Comparison of ENCODE assay signal across 12 cellular contexts in the genomic region with DNA sequence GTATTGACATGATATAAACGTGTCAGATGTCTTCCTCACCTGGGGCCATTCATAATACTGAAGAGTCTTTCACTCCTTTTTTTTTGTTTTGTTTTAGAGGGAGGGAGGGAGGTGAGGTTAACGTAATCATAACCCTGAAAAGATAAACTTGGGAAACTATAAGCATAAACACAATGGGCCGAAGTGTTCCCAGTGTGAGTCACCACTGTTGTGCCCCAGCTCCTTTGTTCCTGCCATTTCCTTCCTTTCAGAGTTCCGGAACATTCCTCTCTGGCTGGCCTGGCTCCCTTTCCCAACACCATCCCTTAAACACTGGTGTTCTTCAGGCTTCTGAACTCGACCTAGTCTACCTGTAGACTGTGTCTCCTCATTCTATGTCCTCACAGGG. TPM values are rescaled to one million over a fixed set of nuclear protein-coding genes. Genes with fewer than 3 reads are reported as not detected.
A peak's percentile ranks its signal among the peaks of the same experiment; 100 is the strongest.
DNase-seq lines count a peak whose midpoint lies in the region; ATAC-seq, FAIRE-seq and TF ChIP-seq lines count a peak whose summit lies in the region.
"Had no signal": no experiment of that assay in that cellular context is flagged by ENCODE, and none has a peak within 500 bp of the region (broad histone marks: within the 10 kb centered on the region; RNA-seq: fewer than 3 reads in every experiment).

No MANE protein-coding gene starts in this region.

- H3K4me2 ChIP-seq in H1 (ENCODE audit: insufficient read depth in 1 of 2, low read depth in 2 of 2, low read length in 2 of 2): peak overlapping the region in 1 of 2 experiments; percentile 1; a peak in 1 of 4 replicates

- no peak overlapping the region for H3K4me3 Mint-ChIP-seq in T-cell
- H3K4me3 Mint-ChIP-seq in CD4-positive, alpha-beta memory T cell: no peak overlapping the region
- H3K4me3 Mint-ChIP-seq: dendritic cell treated with granulocyte-macrophage colony-stimulating factor and Interleukin-4, amounts not matched to agents 40 ng/mL and 50 ng/mL, for 4 days; neural crest cell had no signal

- POLR2A ChIA-PET in H1 (lab: Charles Lee; ENCODE audit: partially characterized antibody): no interaction called here
- POLR2A ChIA-PET in T-cell (lab: Charles Lee): no interaction called here
- POLR2A ChIA-PET in CD4-positive, alpha-beta memory T cell (lab: Charles Lee; ENCODE audit: partially characterized antibody): no interaction called here

- H3K4ac ChIP-seq in H1 (replicated peaks; ENCODE audit: insufficient read length, low read depth, low read length): no peak overlapping the region

- H3K14ac ChIP-seq in H1 (ENCODE audit: insufficient read length): no peak overlapping the region

- peak overlapping the region; percentile 4 for H2BK120ac ChIP-seq in H1 (replicated peaks; ENCODE audit: low read depth, low read length)

- H3K79me1 ChIP-seq in H1 (ENCODE audit: low read depth, low read length): no peaks in the 10 kb centered on the region

- H3K4me1 Mint-ChIP-seq in T-cell: no peaks in the 10 kb centered on the region
- H3K4me1 Mint-ChIP-seq in CD4-positive, alpha-beta memory T cell: peaks cover 0 to 2% (median under 1%) of the 10 kb centered on the region in 4 donors

- no peak overlapping the region for H2BK15ac ChIP-seq in H1 (ENCODE audit: low read length)

- peak overlapping the region; percentile 86; the same call in 1 of the 2 replicates for H2BK20ac ChIP-seq in H1 (ENCODE audit: low read length)

- no peaks in the 10 kb centered on the region for H3K27me3 Mint-ChIP-seq in T-cell
- H3K27me3 Mint-ChIP-seq in CD4-positive, alpha-beta memory T cell: peaks cover 4 to 9% of the 10 kb centered on the region in 2 donors
- H3K27me3 Mint-ChIP-seq: dendritic cell treated with granulocyte-macrophage colony-stimulating factor and Interleukin-4, amounts not matched to agents 40 ng/mL and 50 ng/mL, for 4 days had no signal

- no peaks in the 10 kb centered on the region for H4K20me1 ChIP-seq in H1 (replicated peaks in 1 of 2; ENCODE audit: control insufficient read depth in 1 of 2, insufficient read depth in 2 of 2, low read length in 2 of 2)

- no peak for TF ChIP-seq EP300 in H1 (IDR thresholded peaks at IDR 0.05; ENCODE audit: borderline replicate concordance in 1 of 2, low read depth in 2 of 2, low read length in 2 of 2)

- intact Hi-C loops in CD4-positive, alpha-beta memory T cell (cut with micrococcal nuclease): no loop called here

- H2AFZ ChIP-seq in ACC112 (ENCODE audit: low read length, unreplicated experiment) (no peak overlapping the region), H1 (ENCODE audit: low read length) (no peak overlapping the region)

- H4K5ac ChIP-seq in H1 (ENCODE audit: insufficient read length, low read depth, low read length): no peak overlapping the region

- no peaks in the 10 kb centered on the region for H3K36me3 ChIP-seq in ACC112 (ENCODE audit: insufficient read depth, low read length)
- no peaks in the 10 kb centered on the region for H3K36me3 ChIP-seq in H1 (ENCODE audit: control insufficient read depth in 2 of 4, insufficient read depth in 4 of 4, low read length in 3 of 4)
- H3K36me3 ChIP-seq in CD4-positive, alpha-beta memory T cell (ENCODE audit: insufficient read depth, low read length): no peaks in the 10 kb centered on the region

- no peak for FAIRE-seq in H1 (lab: Jason Lieb, UNC)
- FAIRE-seq: RCC 7860 had no signal

- no peaks in the 10 kb centered on the region for H3K9me3 ChIP-seq in H1 (ENCODE audit: insufficient read depth in 2 of 2, low read depth in 1 of 2, low read length in 1 of 2)
- no peaks in the 10 kb centered on the region for H3K9me3 ChIP-seq in CD4-positive, alpha-beta memory T cell (ENCODE audit: control insufficient read depth in 1 of 2, low read length in 2 of 2)

- H2AK5ac ChIP-seq in H1 (ENCODE audit: low read depth, low read length): no peak overlapping the region

- DNase-seq in LoVo (ENCODE audit: low spot score) (peak; percentile 30), H1 (ENCODE audit: low read depth in 1 of 2, low spot score in 2 of 2) (no peak), medulla oblongata (ENCODE audit: extremely low spot score) (peak; percentile 62), T-cell (no peak), cerebellar cortex (ENCODE audit: low spot score) (no peak), NCI-H128 (lab: John Stamatoyannopoulos, UW; ENCODE audit: unreplicated experiment) (no peak)
- no peak for DNase-seq in CD4-positive, alpha-beta memory T cell

- H3K27me3 ChIP-seq in ACC112 (ENCODE audit: insufficient read depth, low read length) (no peaks in the 10 kb centered on the region), H1 (replicated peaks in 1 of 4; ENCODE audit: control insufficient read depth in 3 of 4, extremely low read depth in 1 of 4, insufficient read depth in 3 of 4, low read length in 3 of 4) (no peaks in the 10 kb centered on the region)
- no peaks in the 10 kb centered on the region for H3K27me3 ChIP-seq in CD4-positive, alpha-beta memory T cell (ENCODE audit: insufficient read depth, low read length)

- H2BK12ac ChIP-seq in H1 (ENCODE audit: low read depth, low read length): peak overlapping the region; percentile 65

- H3K27ac Mint-ChIP-seq in T-cell: no peak overlapping the region
- no peak overlapping the region for H3K27ac Mint-ChIP-seq in CD4-positive, alpha-beta memory T cell
- H3K27ac Mint-ChIP-seq: dendritic cell treated with granulocyte-macrophage colony-stimulating factor and Interleukin-4, amounts not matched to agents 40 ng/mL and 50 ng/mL, for 4 days had no signal

- H3K23ac ChIP-seq in H1 (ENCODE audit: insufficient read length): no peak overlapping the region

- WGBS in H1 (ENCODE audit: extremely low coverage in 1 of 2, insufficient coverage in 1 of 2, insufficient read length in 1 of 2, insufficient replicate concordance in 2 of 2, low coverage in 1 of 2, low lambda C conversion rate in 2 of 2, missing lambda C conversion rate in 1 of 2), 2 experiments: 37% methylated on average over 5 of the region's 5 CpGs; no CpG with 5 or more reads in 1 of the 2 experiments

- H3K9ac ChIP-seq in H1 (replicated peaks in 1 of 4; ENCODE audit: extremely low read depth in 1 of 4, low read depth in 3 of 4, low read length in 3 of 4): no peak overlapping the region

- H3K4me1 ChIP-seq in ACC112 (ENCODE audit: control insufficient read depth, insufficient read depth, low read length, unreplicated experiment): peaks cover 48% of the 10 kb centered on the region
- H3K4me1 ChIP-seq in H1 (replicated peaks in 1 of 4; ENCODE audit: control insufficient read depth in 3 of 4, insufficient read depth in 4 of 4, low read length in 3 of 4): peaks cover 0 to 3% (median 3%) of the 10 kb centered on the region in 4 experiments; a peak in 3 of 7 replicates
- H3K4me1 ChIP-seq in CD4-positive, alpha-beta memory T cell (ENCODE audit: insufficient read depth, low read length): no peaks in the 10 kb centered on the region

- no peak for TF ChIP-seq RAD21 in H1 (IDR thresholded peaks at IDR 0.05 in 1 of 2, conservative IDR thresholded peaks at IDR 0.05 in 1 of 2; ENCODE audit: low read depth in 2 of 2, low read length in 2 of 2)

- TF ChIP-seq POLR2A in H1 (IDR thresholded peaks at IDR 0.05; ENCODE audit: control extremely low read depth in 1 of 2, low read depth in 2 of 2, low read length in 2 of 2): no peak

- peak overlapping the region; percentile 82; the same call in 1 of the 2 replicates for H2BK5ac ChIP-seq in H1 (ENCODE audit: low read depth, low read length)

- no peak for TF ChIP-seq CTCF in H1 (IDR thresholded peaks at IDR 0.05; ENCODE audit: control extremely low read depth in 1 of 3, insufficient read depth in 1 of 3, low read depth in 1 of 3, low read length in 3 of 3)

- peak overlapping the region; percentile 73 for H3K27ac ChIP-seq in ACC112 (ENCODE audit: low read depth, low read length)
- H3K27ac ChIP-seq in H1 (ENCODE audit: low read depth, low read length): no peak overlapping the region; the same call in 1 of the 2 replicates
- H3K27ac ChIP-seq in CD4-positive, alpha-beta memory T cell (ENCODE audit: low read depth, low read length): no peak overlapping the region

- H3K79me2 ChIP-seq in ACC112 (ENCODE audit: control insufficient read depth, insufficient read depth, low read length, unreplicated experiment) (peaks cover 13% of the 10 kb centered on the region), H1 (ENCODE audit: control insufficient read depth in 1 of 2, insufficient read depth in 2 of 2, low read length in 2 of 2) (no peaks in the 10 kb centered on the region)

- peak overlapping the region; percentile 48 for H4K91ac ChIP-seq in H1 (replicated peaks; ENCODE audit: insufficient read length, low read length)

- 0 out of 2 replicates have a peak overlapping the region, but pooled peaks have one; percentile 78 for H3K18ac ChIP-seq in H1 (ENCODE audit: extremely low read depth, low read length)

- H4K8ac ChIP-seq in H1 (ENCODE audit: extremely low read depth, insufficient read depth, low read length): no peak overlapping the region

- no peaks in the 10 kb centered on the region for H3K23me2 ChIP-seq in H1 (ENCODE audit: low read depth, low read length)

- H3K4me3 ChIP-seq in ACC112 (ENCODE audit: low read depth, low read length) (no peak overlapping the region), H1 (ENCODE audit: extremely low read depth in 1 of 4, insufficient read depth in 2 of 4, low read depth in 3 of 4, low read length in 4 of 4) (no peak overlapping the region)
- H3K4me3 ChIP-seq in CD4-positive, alpha-beta memory T cell (ENCODE audit: low read length in 2 of 2): no peak overlapping the region

- no peak for ATAC-seq in T-cell (replicated peaks in 1 of 4)

- CTCF ChIA-PET in H1 (lab: Charles Lee; ENCODE audit: partially characterized antibody): interaction anchor here (0.9 to 3.9 kb wide), 5 partner anchors 19 to 162 kb away, joined by 3 to 24 read pairs (median 3); no protein-coding TSS in a partner anchor
- CTCF ChIA-PET in T-cell (lab: Charles Lee): no interaction called here
- CTCF ChIA-PET in CD4-positive, alpha-beta memory T cell (lab: Charles Lee; ENCODE audit: partially characterized antibody): interaction anchor here (1.4 kb wide), 1 partner anchor 19 kb away, joined by 3 read pairs; no protein-coding TSS in a partner anchor

- no peak overlapping the region for H3K56ac ChIP-seq in H1 (replicated peaks; ENCODE audit: insufficient read length, low read depth, low read length)

- H3K9me3 Mint-ChIP-seq in T-cell: no peaks in the 10 kb centered on the region
- H3K9me3 Mint-ChIP-seq in CD4-positive, alpha-beta memory T cell: peaks cover 0 to 4% (median 0%) of the 10 kb centered on the region in 8 donors
- H3K9me3 Mint-ChIP-seq: dendritic cell treated with granulocyte-macrophage colony-stimulating factor and Interleukin-4, amounts not matched to agents 40 ng/mL and 50 ng/mL, for 4 days had no signal

- no peaks in the 10 kb centered on the region for H3K36me3 Mint-ChIP-seq in T-cell
- H3K36me3 Mint-ChIP-seq in CD4-positive, alpha-beta memory T cell: peaks cover 0 to 5% of the 10 kb centered on the region in 2 donors

RNA-seq across cellular contexts. Expression of a gene that starts 18.6 kb away (rescaled TPM):
- total RNA-seq in H1 (2021; fragmentation: NEBNext Ultra II Directional; extraction: Animal tissue kit (Norgen Biotek cat#: 25700)): 2.6 and 3.1 TPM in 2 replicates
- polyA plus RNA-seq in H1 (2011; rRNA removed): 0.88 and 1.2 TPM in 2 replicates
- polyA plus RNA-seq in H1 (2011; cell fraction: cytosol; rRNA removed): 0.80 TPM
- 0.80 TPM for polyA plus RNA-seq in H1 (2011; cell fraction: nucleus; rRNA removed)
- polyA plus RNA-seq in H1 (2012, experiment 1 of 2): 1.3 to 3.1 TPM (median 1.8 TPM) in 4 replicates
- polyA plus RNA-seq in H1 (2012, experiment 2 of 2): 0.29 TPM
- 1.3 TPM for polyA plus RNA-seq in H1 (2013, experiment 1 of 2)
- 1.0 TPM for polyA plus RNA-seq in H1 (2013, experiment 2 of 2)
- 3.3 and 3.5 TPM in 2 replicates for polyA minus RNA-seq in H1 (2011; rRNA and poly(A)+ RNA removed)
- 3.2 TPM for polyA minus RNA-seq in H1 (2011; cell fraction: cytosol; rRNA and poly(A)+ RNA removed)
- 4.8 TPM for polyA minus RNA-seq in H1 (2011; cell fraction: nucleus; rRNA and poly(A)+ RNA removed)
- total RNA-seq in T-cell: 1 to 10 TPM; 1.8 to 3.9 (median 3.2) TPM
- total RNA-seq in CD4-positive, alpha-beta memory T cell: 1 to 10 TPM; 1.2 to 2.0 TPM
- 1 to 10 TPM in 1 of 2 donors, not detected in 1; 1.3 TPM for polyA plus RNA-seq in CD4-positive, alpha-beta memory T cell

RNA-seq across cellular contexts. Expression of a gene that starts 51.5 kb away (rescaled TPM):
- total RNA-seq in H1 (2021; fragmentation: NEBNext Ultra II Directional; extraction: Animal tissue kit (Norgen Biotek cat#: 25700)): not detected in 2 replicates
- polyA plus RNA-seq in H1 (2011; rRNA removed): not detected in 2 replicates
- not detected for polyA plus RNA-seq in H1 (2011; cell fraction: cytosol; rRNA removed)
- polyA plus RNA-seq in H1 (2011; cell fraction: nucleus; rRNA removed): not detected
- polyA plus RNA-seq in H1 (2012, experiment 1 of 2): not detected in 4 replicates
- polyA plus RNA-seq in H1 (2012, experiment 2 of 2): not detected
- not detected for polyA plus RNA-seq in H1 (2013, experiment 1 of 2)
- polyA plus RNA-seq in H1 (2013, experiment 2 of 2): not detected
- polyA minus RNA-seq in H1 (2011; rRNA and poly(A)+ RNA removed): not detected in 2 replicates
- polyA minus RNA-seq in H1 (2011; cell fraction: cytosol; rRNA and poly(A)+ RNA removed): not detected
- polyA minus RNA-seq in H1 (2011; cell fraction: nucleus; rRNA and poly(A)+ RNA removed): not detected
- not detected for total RNA-seq in T-cell
- not detected for total RNA-seq in CD4-positive, alpha-beta memory T cell
- not detected for polyA plus RNA-seq in CD4-positive, alpha-beta memory T cell
- total RNA-seq: neural crest cell had no signal
- polyA plus RNA-seq: BJ had no signal

Comparison
In these comparisons a context has a peak if more than half of its experiments do, and no peak if none do; other contexts are left out.
1. DNase-seq: peak in LoVo (single experiment) and medulla oblongata (single experiment); none in H1 (0 of 2), T-cell (0 of 34), cerebellar cortex (single experiment), NCI-H128 (single experiment) and CD4-positive, alpha-beta memory T cell (0 of 5).
2. CTCF ChIA-PET loops: an anchor here in H1 (0.9 to 3.9 kb wide) and CD4-positive, alpha-beta memory T cell (1.4 kb wide); none called in T-cell.